In the genomic region with DNA sequence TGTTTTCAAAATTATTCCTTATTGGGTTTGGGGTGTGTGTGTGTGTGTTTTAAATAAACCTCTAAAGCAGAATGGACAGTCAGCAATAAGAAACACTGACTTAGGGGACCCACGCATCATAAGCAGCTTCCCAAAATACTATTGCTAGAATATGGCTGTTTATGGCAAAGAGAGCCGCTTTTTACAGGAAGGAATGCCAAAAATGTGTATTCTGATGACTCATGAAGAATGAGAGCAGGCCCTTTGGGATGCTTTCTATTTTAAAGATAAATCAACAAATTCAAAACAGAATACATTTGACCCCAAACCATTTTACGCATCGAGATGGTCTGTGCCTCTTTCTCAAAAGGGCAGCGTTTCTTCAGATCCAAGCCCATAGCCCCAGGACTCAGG, we compare ENCODE assay signal across 10 cellular contexts. TPM values are rescaled to one million over a fixed set of nuclear protein-coding genes. Genes with fewer than 3 reads are reported as not detected.
DNase-seq lines count a peak whose midpoint lies in the region; ATAC-seq and TF ChIP-seq lines count a peak whose summit lies in the region.
"Had no signal": no experiment of that assay in that cellular context is flagged by ENCODE, and none has a peak within 500 bp of the region (broad histone marks: within the 10 kb centered on the region; RNA-seq: fewer than 3 reads in every experiment).

No MANE protein-coding gene starts in this region.

- intact Hi-C loops in HCT116 (cut with micrococcal nuclease) (no loop called here), stomach (cut with DNase I; ENCODE audit: low total_unique reads) (no loop called here)

- TF ChIP-seq POLR2A in HCT116 (IDR thresholded peaks at IDR 0.05; ENCODE audit: borderline replicate concordance, extremely low read depth, insufficient read depth, insufficient read length), result no peak
- TF ChIP-seq POLR2A in stomach (IDR thresholded peaks at IDR 0.05), result no peak

- RAD21 ChIA-PET in HCT116 (lab: Charles Lee; ENCODE audit: low non-redundant PET in 1 of 2, low total read pairs in 2 of 2, uncharacterized antibody in 2 of 2, unreplicated experiment in 2 of 2), result no interaction called here

- H2AFZ ChIP-seq in HCT116 (ENCODE audit: low read depth, low read length, poor library complexity, severe bottlenecking), result no peak overlapping the region

- H3K27ac Mint-ChIP-seq in effector memory CD8-positive, alpha-beta T cell, result no peak overlapping the region
- H3K27ac Mint-ChIP-seq: progenitor cell of endocrine pancreas had no signal

- H3K9me3 ChIP-seq in HCT116 (ENCODE audit: control insufficient read depth in 1 of 2, insufficient read depth in 1 of 2, low read depth in 1 of 2, low read length in 2 of 2) (no peaks in the 10 kb centered on the region), iPS-20b (ENCODE audit: insufficient read depth, low read depth, low read length) (no peaks in the 10 kb centered on the region), stomach (no peaks in the 10 kb centered on the region)

- H3K4me1 ChIP-seq in HCT116 (ENCODE audit: control insufficient read depth in 1 of 2, insufficient read depth in 2 of 2, low read length in 2 of 2) (peaks cover 7 to 31% of the 10 kb centered on the region in 2 experiments), iPS-20b (ENCODE audit: insufficient read depth, low read length) (peaks cover 22% of the 10 kb centered on the region), stomach (peaks cover 21 to 51% (median 35%) of the 10 kb centered on the region in 4 donors)

- no peaks in the 10 kb centered on the region for H3K9me2 ChIP-seq in HCT116 (ENCODE audit: insufficient read depth)

- no peak for TF ChIP-seq RAD21 in HCT116 (IDR thresholded peaks at IDR 0.05; ENCODE audit: low read depth)

- no peaks in the 10 kb centered on the region for H4K20me1 ChIP-seq in HCT116 (ENCODE audit: insufficient read depth)

- H3K79me2 ChIP-seq in HCT116 (ENCODE audit: insufficient read depth, low read length), result peaks cover 37% of the 10 kb centered on the region

- H3K4me3 Mint-ChIP-seq in effector memory CD8-positive, alpha-beta T cell, result no peak overlapping the region

- H3K36me3 ChIP-seq in HCT116 (ENCODE audit: control insufficient read depth in 1 of 2, insufficient read depth in 2 of 2, low read length in 2 of 2), result peaks cover 2 to 10% of the 10 kb centered on the region in 2 experiments; a peak in 3 of 4 replicates
- H3K36me3 ChIP-seq in iPS-20b (ENCODE audit: insufficient read depth, low read depth, low read length), result peaks cover 41% of the 10 kb centered on the region
- H3K36me3 ChIP-seq in stomach, result peaks cover 23 to 53% (median 50%) of the 10 kb centered on the region in 4 donors

- ATAC-seq in HCT116, result no peak; the same call in 1 of the 2 replicates
- no peak for ATAC-seq in effector memory CD8-positive, alpha-beta T cell (replicated peaks)

- no peak overlapping the region for H3K4me3 ChIP-seq in HCT116 (replicated peaks in 1 of 2; ENCODE audit: low read depth in 1 of 2, low read length in 2 of 2)
- H3K4me3 ChIP-seq in iPS-20b (ENCODE audit: low read length), result no peak overlapping the region
- H3K4me3 ChIP-seq in stomach, result no peak overlapping the region

- H3K27me3 Mint-ChIP-seq in effector memory CD8-positive, alpha-beta T cell, result no peaks in the 10 kb centered on the region
- H3K27me3 Mint-ChIP-seq: progenitor cell of endocrine pancreas had no signal

- no peaks in the 10 kb centered on the region for H3K9me3 Mint-ChIP-seq in effector memory CD8-positive, alpha-beta T cell

- peaks cover 26 to 65% of the 10 kb centered on the region in 2 donors for H3K4me1 Mint-ChIP-seq in effector memory CD8-positive, alpha-beta T cell (ENCODE audit: low read depth in 2 of 2)

- CTCF ChIA-PET in HCT116 (lab: Charles Lee), result no interaction called here

- 52 to 79% (median 75%) methylated on average over 5 of the region's 5 CpGs for WGBS in stomach, 5 donors

- peak overlapping the region; percentile 48 for H3K4me2 ChIP-seq in HCT116 (ENCODE audit: low read length)

- DNase-seq in HCT116 (ENCODE audit: low read depth, low spot score) (no peak), amniotic stem cell (lab: John Stamatoyannopoulos, UW) (peak; percentile 37), stomach (no peak), NCI-H1417 treated with DMSO at 0.1 percent for 48 hours (lab: John Stamatoyannopoulos, UW) (no peak), NCI-H748 (lab: John Stamatoyannopoulos, UW; ENCODE audit: unreplicated experiment) (no peak), NCI-H2107 (lab: John Stamatoyannopoulos, UW) (no peak)
- no peak for DNase-seq in effector memory CD8-positive, alpha-beta T cell
- DNase-seq: activated CD4-positive, alpha-beta T cell treated with anti-CD3 and anti-CD28 coated beads for 1 hour had no signal

- BruUV-seq in HCT116 (replicated peaks; lab: Mats Ljungman, UMichigan), result no TSS peak

- POLR2A ChIA-PET in HCT116 (lab: Charles Lee), result no interaction called here

- peaks cover 22% of the 10 kb centered on the region for H3K36me3 Mint-ChIP-seq in effector memory CD8-positive, alpha-beta T cell (ENCODE audit: insufficient read depth)

- no peak for TF ChIP-seq CTCF in HCT116 (IDR thresholded peaks at IDR 0.05 in 2 of 3, conservative IDR thresholded peaks at IDR 0.05 in 1 of 3; ENCODE audit: borderline replicate concordance in 1 of 3, insufficient read depth in 1 of 3, low read depth in 2 of 3, low read length in 2 of 3)
- TF ChIP-seq CTCF in stomach (IDR thresholded peaks at IDR 0.05), result no peak

- H3K9ac ChIP-seq in HCT116 (ENCODE audit: low read length) (no peak overlapping the region), iPS-20b (ENCODE audit: low read depth, low read length) (0 out of 2 replicates have a peak overlapping the region, but pooled peaks have one; percentile 2)

- H3K27ac ChIP-seq in HCT116 (ENCODE audit: low read depth, low read length) (no peak overlapping the region), iPS-20b (ENCODE audit: low read length) (peak overlapping the region; percentile 10), stomach (peak overlapping the region in 4 of 5 donors; percentile 47 to 77 (median 57))

- H3K27me3 ChIP-seq in HCT116 (ENCODE audit: insufficient read depth, low read length) (no peaks in the 10 kb centered on the region), iPS-20b (ENCODE audit: insufficient read depth, low read length) (no peaks in the 10 kb centered on the region), stomach (no peaks in the 10 kb centered on the region)

- TF ChIP-seq EP300 in stomach (IDR thresholded peaks at IDR 0.05), result no peak

TF ChIP-seq in HCT116, 20 proteins besides CTCF, POLR2A, EP300 and RAD21:
- 0 out of 2 replicates have a peak, but pooled peaks have one; percentile 8 for TF ChIP-seq FOSL1 (IDR thresholded peaks at IDR 0.05; ENCODE audit: low read depth)
- no peak for TF ChIP-seq YY1 (IDR thresholded peaks at IDR 0.05; ENCODE audit: extremely low read depth, insufficient replicate concordance, low read depth, low read length)
TF ChIP-seq in HCT116: peak in this region for 1.

RNA-seq across cellular contexts. Expression of gene ARHGAP17, which starts 37.5 kb away (rescaled TPM):
- 45.5 TPM for total RNA-seq in HCT116 (2021; ENCODE audit: unreplicated experiment)
- 22.2 TPM in 2 replicates for polyA plus RNA-seq in HCT116 (2012)
- 100 to 1,000 TPM in 2 of 5 donors, 10 to 100 TPM in 3; 30.3 to 414 (median 74.9) TPM for total RNA-seq in stomach
- polyA plus RNA-seq in stomach, result 10 to 100 TPM; 18.4 to 22.7 (median 20.5) TPM
